Comparison of ENCODE assay signal across 10 cellular contexts in the genomic region with DNA sequence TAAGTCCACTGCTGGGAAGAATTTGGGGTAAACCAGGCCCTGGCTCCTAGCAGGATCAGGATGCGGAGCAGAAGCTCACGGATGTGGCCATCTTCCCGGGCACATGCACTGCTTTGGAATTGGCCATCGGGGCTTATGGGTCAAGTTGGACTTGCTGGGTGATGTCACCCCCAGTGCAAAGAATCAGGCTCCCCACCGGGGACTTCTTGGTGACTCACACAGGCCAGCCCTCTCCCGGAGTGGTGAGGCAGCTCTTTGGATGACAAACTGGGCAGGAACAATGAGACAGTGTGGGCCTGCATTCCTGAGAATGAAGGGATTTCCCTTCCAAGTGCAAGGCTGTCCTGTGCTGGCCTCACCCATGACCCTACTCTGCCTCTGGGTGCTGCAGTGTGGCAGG.
DNase-seq lines count a peak whose midpoint lies in the region; ATAC-seq, FAIRE-seq and TF ChIP-seq lines count a peak whose summit lies in the region.
"Had no signal": no experiment of that assay in that cellular context is flagged by ENCODE, and none has a peak within 500 bp of the region (broad histone marks: within the 10 kb centered on the region; RNA-seq: fewer than 3 reads in every experiment).

No MANE protein-coding gene starts in this region.

- DNase-seq in heart left ventricle, result peak in 2 of 5 donors; percentile 48 to 63
- no peak for DNase-seq in Right ventricle myocardium inferior (ENCODE audit: missing footprints)
- peak in 1 of 2 donors; percentile 78 for DNase-seq in breast epithelium (ENCODE audit: low spot score in 2 of 2)
- peak; percentile 80 for DNase-seq in kidney
- DNase-seq in HCEC 1CT, result no peak
- no peak for DNase-seq in SHP77 treated with DMSO at 0.1 percent for 48 hours (lab: John Stamatoyannopoulos, UW)
- DNase-seq: activated effector memory CD4-positive, alpha-beta T cell treated with Interleukin-2 at 50 U/mL for 16 hours; NCI-H1092 had no signal

- H3K9ac ChIP-seq in kidney (ENCODE audit: low read length in 2 of 2), result no peak overlapping the region

- H3K27ac ChIP-seq in heart left ventricle (no peak overlapping the region), breast epithelium (peak overlapping the region; percentile 40 to 61), kidney (ENCODE audit: low read depth in 2 of 2, low read length in 2 of 2) (no peak overlapping the region)

- peaks cover 0 to 7% (median 0%) of the 10 kb centered on the region in 12 donors for H3K9me3 ChIP-seq in heart left ventricle
- H3K9me3 ChIP-seq in breast epithelium, result no peaks in the 10 kb centered on the region
- H3K9me3 ChIP-seq in kidney (ENCODE audit: control insufficient read depth in 1 of 2, low read length in 2 of 2), result no peaks in the 10 kb centered on the region

- FAIRE-seq in kidney (lab: Jason Lieb, UNC), result no peak

- intact Hi-C loops in heart left ventricle (cut with DNase I), result loop anchor here in 1 of 10 donors (10.0 kb wide), 1 partner anchor 125 kb away; a partner anchor contains a TSS
- intact Hi-C loops in Right ventricle myocardium inferior (cut with DNase I), result no loop called here
- intact Hi-C loops in breast epithelium (cut with DNase I; ENCODE audit: low total_unique reads), result no loop called here
- intact Hi-C loops in kidney (cut with DNase I), result no loop called here

- no peaks in the 10 kb centered on the region for H3K27me3 ChIP-seq in heart left ventricle
- H3K27me3 ChIP-seq in breast epithelium, result no peaks in the 10 kb centered on the region

- TF ChIP-seq POLR2A in heart left ventricle (IDR thresholded peaks at IDR 0.05) (no peak), breast epithelium (IDR thresholded peaks at IDR 0.05) (no peak)

- 60 to 80% (median 76%) methylated on average over 2 to 6 of the region's 6 CpGs; no CpG with 5 or more reads in 1 of the 4 donors for WGBS in heart left ventricle, 4 donors

- ATAC-seq in heart left ventricle (peak in 3 of 4 donors; percentile 63 to 75 (median 66)), Right ventricle myocardium inferior (no peak), HG03039 (IDR thresholded peaks at IDR 0.05; ENCODE audit: unreplicated experiment) (no peak), GM19035 (IDR thresholded peaks at IDR 0.05; ENCODE audit: unreplicated experiment) (no peak)

- TF ChIP-seq CTCF in heart left ventricle (IDR thresholded peaks at IDR 0.05) (no peak), breast epithelium (IDR thresholded peaks at IDR 0.05) (no peak), kidney (IDR thresholded peaks at IDR 0.05; ENCODE audit: borderline replicate concordance, extremely low read depth, insufficient read depth) (no peak)

- H3K4me3 ChIP-seq in heart left ventricle (no peak overlapping the region), breast epithelium (no peak overlapping the region), kidney (ENCODE audit: low read length in 2 of 2) (no peak overlapping the region)

- H3K36me3 ChIP-seq in heart left ventricle, result no peaks in the 10 kb centered on the region
- no peaks in the 10 kb centered on the region for H3K36me3 ChIP-seq in breast epithelium
- H3K36me3 ChIP-seq in kidney (ENCODE audit: control insufficient read depth in 1 of 2, insufficient read depth in 2 of 2, low read length in 2 of 2), result no peaks in the 10 kb centered on the region

- H3K4me1 ChIP-seq in heart left ventricle, result peaks cover 0 to 13% (median 1%) of the 10 kb centered on the region in 12 donors
- no peaks in the 10 kb centered on the region for H3K4me1 ChIP-seq in breast epithelium
- H3K4me1 ChIP-seq in kidney (ENCODE audit: control insufficient read depth in 1 of 2, insufficient read depth in 1 of 2, low read depth in 1 of 2, low read length in 2 of 2), result no peaks in the 10 kb centered on the region

Comparison
In these comparisons a context has a peak if more than half of its experiments do, and no peak if none do; other contexts are left out.
1. ATAC-seq: peak in heart left ventricle (3 of 4); none in Right ventricle myocardium inferior (single experiment), HG03039 (single experiment) and GM19035 (single experiment).
2. H3K27ac ChIP-seq: peak in breast epithelium (2 of 2); none in heart left ventricle (0 of 12) and kidney (0 of 2).